ENCODE assay signal across 20 cellular contexts in genomic region chr6:136016228-136017225, GRCh38.
DNase-seq lines count a peak whose midpoint lies in the region; ATAC-seq and TF ChIP-seq lines count a peak whose summit lies in the region.
"Had no signal": no experiment of that assay in that cellular context is flagged by ENCODE, and none has a peak within 500 bp of the region (broad histone marks: within the 10 kb centered on the region; RNA-seq: fewer than 3 reads in every experiment).

No MANE protein-coding gene starts in this region.

- DNase-seq in NCI-H345 (lab: John Stamatoyannopoulos, UW) = peak; percentile 47
- no peak for DNase-seq in NCI-H345 treated with DMSO at 0.1 percent for 48 hours (lab: John Stamatoyannopoulos, UW; ENCODE audit: unreplicated experiment)
- peak; percentile 6 to 36 for DNase-seq in NCI-H446 (lab: John Stamatoyannopoulos, UW)
- peak; percentile 80 for DNase-seq in choroid plexus epithelial cell (ENCODE audit: low read depth)
- peak; percentile 38 for DNase-seq in stomach
- no peak for DNase-seq in GM19240 (ENCODE audit: insufficient read length, low spot score)
- no peak for DNase-seq in DMS114 treated with DMSO at 0.1 percent for 48 hours (lab: John Stamatoyannopoulos, UW; ENCODE audit: unreplicated experiment)
- DNase-seq: ACHN; activated CD4-positive, CD25-positive, alpha-beta regulatory T cell; activated effector memory CD4-positive, alpha-beta T cell treated with Interleukin-2 at 50 U/mL for 16 hours; CD8-positive, alpha-beta T cell; MG63; NCI-H524; right cardiac atrium; stimulated activated CD4-positive, alpha-beta T cell treated with anti-CD3 and anti-CD28 coated beads, Interleukin-2, amount 100 ng/mL, for 48 hours; stimulated activated CD8-positive, alpha-beta memory T cell treated with anti-CD3 and anti-CD28 coated beads, Interleukin-4, amount 100 ng/mL, for 48 hours; T-helper 1 cell had no signal

- TF ChIP-seq POLR2A in stomach (IDR thresholded peaks at IDR 0.05) = no peak

- no peak for TF ChIP-seq CTCF in choroid plexus epithelial cell (conservative IDR thresholded peaks at IDR 0.05; ENCODE audit: low read depth, low read length)
- TF ChIP-seq CTCF in stomach (IDR thresholded peaks at IDR 0.05) = no peak

- 35 to 61% (median 39%) methylated on average over 9 of the region's 9 CpGs for WGBS in stomach, 5 donors

- ATAC-seq in GM19452 (IDR thresholded peaks at IDR 0.05; ENCODE audit: unreplicated experiment) = no peak
- ATAC-seq: CD8-positive, alpha-beta T cell; Panc1; right cardiac atrium had no signal

- H3K4me3 ChIP-seq in choroid plexus epithelial cell (ENCODE audit: low read depth, low read length) (no peak overlapping the region), stomach (no peak overlapping the region)
- H3K4me3 ChIP-seq: MG63, thyroid gland had no signal

- no peak for TF ChIP-seq EP300 in stomach (IDR thresholded peaks at IDR 0.05)

- H3K9me3 ChIP-seq in stomach = no peaks in the 10 kb centered on the region
- H3K9me3 ChIP-seq: MG63, thyroid gland had no signal

- peak overlapping the region in 4 of 5 donors; percentile 14 to 65 (median 39) for H3K27ac ChIP-seq in stomach
- H3K27ac ChIP-seq: thyroid gland had no signal

- no peaks in the 10 kb centered on the region for H3K27me3 ChIP-seq in stomach
- H3K27me3 ChIP-seq: MG63, thyroid gland had no signal

- peaks cover 3 to 37% (median 22%) of the 10 kb centered on the region in 4 donors for H3K4me1 ChIP-seq in stomach

- no peaks in the 10 kb centered on the region for H3K36me3 ChIP-seq in stomach
- H3K36me3 ChIP-seq: MG63, thyroid gland had no signal

- intact Hi-C loops in stomach (cut with DNase I; ENCODE audit: low total_unique reads) = no loop called here

Comparison
In these comparisons a context has a peak if more than half of its experiments do, and no peak if none do; other contexts are left out.
1. DNase-seq: peak in NCI-H345 (single experiment), NCI-H446 (2 of 2), choroid plexus epithelial cell (single experiment) and stomach (single experiment); none in NCI-H345 treated with DMSO at 0.1 percent for 48 hours (single experiment), GM19240 (single experiment) and DMS114 treated with DMSO at 0.1 percent for 48 hours (single experiment).